Comparison of ENCODE assay signal across 10 cellular contexts in genomic region chr7:75966209-75966961, GRCh38. TPM values are rescaled to one million over a fixed set of nuclear protein-coding genes. Genes with fewer than 3 reads are reported as not detected.
DNase-seq lines count a peak whose midpoint lies in the region; ATAC-seq and TF ChIP-seq lines count a peak whose summit lies in the region.
"Had no signal": no experiment of that assay in that cellular context is flagged by ENCODE, and none has a peak within 500 bp of the region (broad histone marks: within the 10 kb centered on the region; RNA-seq: fewer than 3 reads in every experiment).

No MANE protein-coding gene starts in this region.

- H3K36me3 ChIP-seq in IMR-90 (ENCODE audit: control insufficient read depth, insufficient read depth, low read length) (peaks cover 9% of the 10 kb centered on the region; the same call in 1 of the 2 replicates), WERI-Rb-1 (no peaks in the 10 kb centered on the region; the same call in 1 of the 2 replicates), right atrium auricular region (no peaks in the 10 kb centered on the region), skeletal muscle satellite cell (ENCODE audit: insufficient read depth, low read length) (peaks cover 4% of the 10 kb centered on the region)

- H3K4me1 ChIP-seq in IMR-90 (ENCODE audit: control insufficient read depth, insufficient read depth, low read length) (peaks cover 15% of the 10 kb centered on the region), right atrium auricular region (peaks cover 0 to 82% of the 10 kb centered on the region in 2 donors), skeletal muscle satellite cell (ENCODE audit: control insufficient read depth, insufficient read depth, low read length) (peaks cover 43% of the 10 kb centered on the region)

- H2BK20ac ChIP-seq in IMR-90 (ENCODE audit: low read depth, low read length), result no peak overlapping the region

- H2BK5ac ChIP-seq in IMR-90 (ENCODE audit: low read depth, low read length, poor library complexity, severe bottlenecking), result no peak overlapping the region

- POLR2A ChIA-PET in IMR-90 (lab: Charles Lee; ENCODE audit: unreplicated experiment), result no interaction called here

- no peak for TF ChIP-seq CTCF in IMR-90 (conservative IDR thresholded peaks at IDR 0.05; ENCODE audit: low read depth, low read length)
- TF ChIP-seq CTCF in WERI-Rb-1 (IDR thresholded peaks at IDR 0.05; ENCODE audit: low read depth, low read length), result no peak
- TF ChIP-seq CTCF in right atrium auricular region (IDR thresholded peaks at IDR 0.05), result no peak

- H3K27me3 ChIP-seq in IMR-90 (ENCODE audit: control insufficient read depth, insufficient read depth, low read length) (no peaks in the 10 kb centered on the region), WERI-Rb-1 (ENCODE audit: insufficient read depth, low read depth, severe bottlenecking) (no peaks in the 10 kb centered on the region), right atrium auricular region (no peaks in the 10 kb centered on the region), skeletal muscle satellite cell (ENCODE audit: control insufficient read depth, insufficient read depth, low read length) (no peaks in the 10 kb centered on the region)

- no peaks in the 10 kb centered on the region for H3K9me3 ChIP-seq in IMR-90 (ENCODE audit: control insufficient read depth, insufficient read depth, low read length)
- H3K9me3 ChIP-seq in WERI-Rb-1 (ENCODE audit: severe bottlenecking), result no peaks in the 10 kb centered on the region
- H3K9me3 ChIP-seq in right atrium auricular region, result no peaks in the 10 kb centered on the region
- no peaks in the 10 kb centered on the region for H3K9me3 ChIP-seq in skeletal muscle satellite cell (replicated peaks; ENCODE audit: low read length)

- no peak overlapping the region for H3K4me2 ChIP-seq in IMR-90 (ENCODE audit: low read depth, low read length)
- H3K4me2 ChIP-seq in skeletal muscle satellite cell (ENCODE audit: low read length), result peak overlapping the region; percentile 79

- no peak overlapping the region for H2BK120ac ChIP-seq in IMR-90 (ENCODE audit: low read depth, low read length)

- no peak overlapping the region for H3K56ac ChIP-seq in IMR-90 (ENCODE audit: extremely low read depth, insufficient read depth, low read length)

- no peak overlapping the region for H3K27ac ChIP-seq in IMR-90 (ENCODE audit: insufficient read depth, low read length)
- H3K27ac ChIP-seq in WERI-Rb-1, result no peak overlapping the region
- H3K27ac ChIP-seq in right atrium auricular region, result peak overlapping the region; percentile 80
- H3K27ac ChIP-seq: SK-N-MC had no signal

- H2AFZ ChIP-seq in IMR-90 (replicated peaks; ENCODE audit: low read length, poor library complexity), result no peak overlapping the region

- no TSS peak for BruUV-seq in IMR-90 (replicated peaks; lab: Mats Ljungman, UMichigan)

- no peak overlapping the region for H2AK5ac ChIP-seq in IMR-90 (ENCODE audit: low read depth, low read length)

- no peak for DNase-seq in IMR-90
- peak; percentile 43 for DNase-seq in WERI-Rb-1
- peak; percentile 90 for DNase-seq in right atrium auricular region (ENCODE audit: low spot score)
- no peak for DNase-seq in SKM-1 treated with dmso at 0.1 percent for 144 hours (lab: John Stamatoyannopoulos, UW; ENCODE audit: unreplicated experiment)
- no peak for DNase-seq in activated naive CD4-positive, alpha-beta T cell treated with Interleukin-2 at 50 U/mL for 16 hours
- no peak for DNase-seq in activated CD4-positive, CD25-positive, alpha-beta regulatory T cell treated with anti-CD3 and anti-CD28 coated beads, Interleukin-2, amount 50 U/mL, for 72 hours
- DNase-seq: activated effector memory CD4-positive, alpha-beta T cell treated with anti-CD3 and anti-CD28 coated beads, Interleukin-2, amount 50 U/mL, for 16 hours had no signal

- no peak overlapping the region for H4K5ac ChIP-seq in IMR-90 (ENCODE audit: low read depth, low read length)

- dilution Hi-C loops in IMR-90 (cut with HindIII; ENCODE audit: low sequenced_read_pairs, unreplicated experiment), result no loop called here

- WGBS in IMR-90 (ENCODE audit: extremely low coverage in 2 of 2, insufficient read length in 1 of 2), 2 experiments, result 77% methylated on average over 14 of the region's 25 CpGs; no CpG with 5 or more reads in 1 of the 2 experiments

- CTCF ChIA-PET in IMR-90 (lab: Yijun Ruan, JAX), result no interaction called here

- H3K79me1 ChIP-seq in IMR-90 (ENCODE audit: low read depth in 1 of 2, low read length in 2 of 2), result peaks cover 6 to 48% of the 10 kb centered on the region in 2 experiments

- H3K4ac ChIP-seq in IMR-90 (ENCODE audit: low read depth, low read length), result no peak overlapping the region; the same call in 1 of the 2 replicates

- peaks cover 18% of the 10 kb centered on the region for H3K9me1 ChIP-seq in IMR-90 (ENCODE audit: insufficient read depth, low read length)

- ATAC-seq in IMR-90 (ENCODE audit: low read depth) (no peak), GM21367 (IDR thresholded peaks at IDR 0.05; ENCODE audit: unreplicated experiment) (no peak)

- intact Hi-C loops in IMR-90 (cut with micrococcal nuclease), result loop anchor here (10.0 kb wide), 1 partner anchor 52 kb away; the partner anchor contains the start of gene POR

- H3K23ac ChIP-seq in IMR-90 (ENCODE audit: low read depth, low read length), result no peak overlapping the region

- H3K9ac ChIP-seq in IMR-90 (ENCODE audit: low read depth, low read length), result no peak overlapping the region
- H3K9ac ChIP-seq in skeletal muscle satellite cell (ENCODE audit: low read depth, low read length), result peak overlapping the region; percentile 53

- H2AK9ac ChIP-seq in IMR-90 (replicated peaks; ENCODE audit: low read depth, low read length, poor library complexity), result peak overlapping the region; percentile 39

- H3K4me3 ChIP-seq in IMR-90 (ENCODE audit: insufficient read depth, low read depth, low read length) (no peak overlapping the region), WERI-Rb-1 (ENCODE audit: low read depth, low read length) (no peak overlapping the region), right atrium auricular region (peak overlapping the region in 1 of 2 donors; percentile 12), skeletal muscle satellite cell (ENCODE audit: low read length) (peak overlapping the region; percentile 53)
- H3K4me3 ChIP-seq: SK-N-MC had no signal

- in situ Hi-C loops in IMR-90 (cut with MboI; ENCODE audit: low sequenced_read_pairs), result no loop called here

- H2BK15ac ChIP-seq in IMR-90 (ENCODE audit: low read depth, low read length), result no peak overlapping the region

- no peak overlapping the region for H3K18ac ChIP-seq in IMR-90 (ENCODE audit: low read depth, low read length)

- H4K20me1 ChIP-seq in IMR-90 (ENCODE audit: insufficient read depth, low read length), result no peaks in the 10 kb centered on the region

- 0 out of 4 replicates have a peak overlapping the region, but pooled peaks of 1 of the 2 experiments have one; percentile 25 for H4K8ac ChIP-seq in IMR-90 (ENCODE audit: low read depth in 2 of 2, low read length in 2 of 2)

- TF ChIP-seq POLR2A in IMR-90 (IDR thresholded peaks at IDR 0.05; ENCODE audit: low read depth, low read length), result no peak

- no peak for TF ChIP-seq RAD21 in IMR-90 (IDR thresholded peaks at IDR 0.05; ENCODE audit: low read length)

- H3K14ac ChIP-seq in IMR-90 (replicated peaks; ENCODE audit: low read depth, low read length), result no peak overlapping the region

- H4K91ac ChIP-seq in IMR-90 (ENCODE audit: insufficient read depth, low read depth, low read length), result no peak overlapping the region

TF ChIP-seq in IMR-90, 13 proteins besides CTCF, POLR2A, EP300 and RAD21 (continues in another document):
- TF ChIP-seq BHLHE40 (IDR thresholded peaks at IDR 0.05; ENCODE audit: low read depth, low read length), result no peak
- no peak for TF ChIP-seq MAZ (IDR thresholded peaks at IDR 0.05; ENCODE audit: borderline replicate concordance, low read depth, low read length)
- no peak for TF ChIP-seq SMC3 (IDR thresholded peaks at IDR 0.05; ENCODE audit: low read depth, low read length)
- TF ChIP-seq CHD1 (IDR thresholded peaks at IDR 0.05; ENCODE audit: low read depth, low read length), result no peak
- no peak for TF ChIP-seq NFE2L2 (IDR thresholded peaks at IDR 0.05; ENCODE audit: low read depth, low read length)
- TF ChIP-seq RCOR1 (IDR thresholded peaks at IDR 0.05; ENCODE audit: insufficient replicate concordance, low read length), result no peak
- no peak for TF ChIP-seq FOS (IDR thresholded peaks at IDR 0.05; ENCODE audit: low read depth, low read length)
- TF ChIP-seq MXI1 (IDR thresholded peaks at IDR 0.05; ENCODE audit: borderline replicate concordance, low read depth, low read length), result no peak
- TF ChIP-seq, protein P1, sequence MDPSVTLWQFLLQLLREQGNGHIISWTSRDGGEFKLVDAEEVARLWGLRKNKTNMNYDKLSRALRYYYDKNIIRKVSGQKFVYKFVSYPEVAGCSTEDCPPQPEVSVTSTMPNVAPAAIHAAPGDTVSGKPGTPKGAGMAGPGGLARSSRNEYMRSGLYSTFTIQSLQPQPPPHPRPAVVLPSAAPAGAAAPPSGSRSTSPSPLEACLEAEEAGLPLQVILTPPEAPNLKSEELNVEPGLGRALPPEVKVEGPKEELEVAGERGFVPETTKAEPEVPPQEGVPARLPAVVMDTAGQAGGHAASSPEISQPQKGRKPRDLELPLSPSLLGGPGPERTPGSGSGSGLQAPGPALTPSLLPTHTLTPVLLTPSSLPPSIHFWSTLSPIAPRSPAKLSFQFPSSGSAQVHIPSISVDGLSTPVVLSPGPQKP (IDR thresholded peaks at IDR 0.05; ENCODE audit: borderline replicate concordance, low read depth, low read length), result no peak
- TF ChIP-seq RFX5 (IDR thresholded peaks at IDR 0.05; ENCODE audit: low read depth, low read length), result no peak
- no peak for TF ChIP-seq CEBPB (IDR thresholded peaks at IDR 0.05; ENCODE audit: low read depth, low read length)
- no peak for TF ChIP-seq MAFK (IDR thresholded peaks at IDR 0.05; ENCODE audit: low read depth, low read length)

RNA-seq across cellular contexts. Expression of gene TMEM120A, which starts 28.0 kb away (rescaled TPM):
- total RNA-seq in IMR-90 (2012; rRNA removed) (23.1 and 32.1 TPM in 2 replicates), right atrium auricular region (10 to 100 TPM; 35.3 to 50.0 TPM)
- 33.8 and 39.3 TPM in 2 replicates for polyA plus RNA-seq in IMR-90 (2012; rRNA removed)
- polyA plus RNA-seq in IMR-90 (2012; cell fraction: cytosol; rRNA removed), result 13.7 and 39.5 TPM in 2 replicates
- polyA plus RNA-seq in IMR-90 (2012; cell fraction: nucleus; rRNA removed; ENCODE audit: low replicate concordance), result 76.5 and 138 TPM in 2 replicates
- total RNA-seq in skeletal muscle satellite cell (2012; rRNA removed), result 21.8 and 27.7 TPM in 2 replicates

RNA-seq across cellular contexts. Expression of gene POR, which starts 51.4 kb away (rescaled TPM):
- total RNA-seq in IMR-90 (2012; rRNA removed), result 25.3 and 25.5 TPM in 2 replicates
- polyA plus RNA-seq in IMR-90 (2012; rRNA removed), result 42.2 and 60.4 TPM in 2 replicates
- 31.0 and 59.1 TPM in 2 replicates for polyA plus RNA-seq in IMR-90 (2012; cell fraction: cytosol; rRNA removed)
- 74.8 and 189 TPM in 2 replicates for polyA plus RNA-seq in IMR-90 (2012; cell fraction: nucleus; rRNA removed; ENCODE audit: low replicate concordance)
- total RNA-seq in right atrium auricular region, result 10 to 100 TPM; 53.4 to 85.3 TPM
- 60.1 and 104 TPM in 2 replicates for total RNA-seq in skeletal muscle satellite cell (2012; rRNA removed)

Comparison
In these comparisons a context has a peak if more than half of its experiments do, and no peak if none do; other contexts are left out.
1. DNase-seq: peak in WERI-Rb-1 (single experiment) and right atrium auricular region (single experiment); none in IMR-90 (single experiment), SKM-1 treated with dmso at 0.1 percent for 144 hours (single experiment), activated naive CD4-positive, alpha-beta T cell treated with Interleukin-2 at 50 U/mL for 16 hours (single experiment) and activated CD4-positive, CD25-positive, alpha-beta regulatory T cell treated with anti-CD3 and anti-CD28 coated beads, Interleukin-2, amount 50 U/mL, for 72 hours (single experiment).
2. H3K27ac ChIP-seq: peak in right atrium auricular region (2 of 2); none in IMR-90 (single experiment) and WERI-Rb-1 (single experiment).